Comparison of ENCODE assay signal across 33 cellular contexts in genomic region chr3:78665776-78666457, GRCh38.
DNase-seq lines count a peak whose midpoint lies in the region; ATAC-seq and TF ChIP-seq lines count a peak whose summit lies in the region.
"Had no signal": no experiment of that assay in that cellular context is flagged by ENCODE, and none has a peak within 500 bp of the region (broad histone marks: within the 10 kb centered on the region; RNA-seq: fewer than 3 reads in every experiment).

No MANE protein-coding gene starts in this region.

- no peak overlapping the region for H3K9ac ChIP-seq in H9 (ENCODE audit: extremely low read depth, insufficient read length, low read length)
- H3K9ac ChIP-seq in adipocyte (ENCODE audit: low read length), result no peak overlapping the region

- intact Hi-C loops in spleen (cut with DNase I; ENCODE audit: low total_unique reads), result no loop called here

- H2AFZ ChIP-seq in H9 (ENCODE audit: low read length), result no peak overlapping the region

- no peak overlapping the region for H3K4ac ChIP-seq in H9 (ENCODE audit: low read depth, low read length)

- no peak overlapping the region for H3K18ac ChIP-seq in H9 (ENCODE audit: insufficient read length, low read depth, low read length)

- H3K56ac ChIP-seq in H9 (ENCODE audit: insufficient read length, low read depth, low read length), result no peak overlapping the region

- H3K9me3 ChIP-seq in H9 (ENCODE audit: control insufficient read depth, low read depth, low read length), result no peaks in the 10 kb centered on the region
- no peaks in the 10 kb centered on the region for H3K9me3 ChIP-seq in adipocyte (ENCODE audit: control insufficient read depth, low read length)
- no peaks in the 10 kb centered on the region for H3K9me3 ChIP-seq in spleen
- H3K9me3 ChIP-seq: colonic mucosa, heart right ventricle, psoas muscle, sigmoid colon, tibial artery, vagina had no signal

- no peak overlapping the region for H3K14ac ChIP-seq in H9 (ENCODE audit: insufficient read depth, low read length)

- H3K27me3 Mint-ChIP-seq in H9 (ENCODE audit: low read depth), result no peaks in the 10 kb centered on the region

- H4K20me1 ChIP-seq in H9 (ENCODE audit: control insufficient read depth, insufficient read depth, insufficient read length), result no peaks in the 10 kb centered on the region

- ATAC-seq in HG03097 (IDR thresholded peaks at IDR 0.05; ENCODE audit: low FRiP score, unreplicated experiment) (no peak), GM21717 (IDR thresholded peaks at IDR 0.05; ENCODE audit: unreplicated experiment) (no peak)
- ATAC-seq: activated CD8-positive, alpha-beta T cell treated with anti-CD3 and anti-CD28 coated beads, Interleukin-2, amount 10 ng/mL, durations not matched to agents 7 days and 5 days; heart right ventricle; K562; psoas muscle; Right ventricle myocardium inferior had no signal

- no peak overlapping the region for H4K8ac ChIP-seq in H9 (replicated peaks; ENCODE audit: insufficient read length, low read depth, low read length)

- no peak overlapping the region for H4K91ac ChIP-seq in H9 (ENCODE audit: insufficient read length, low read depth, low read length)

- H2BK12ac ChIP-seq in H9 (ENCODE audit: insufficient read length, low read depth, low read length), result no peak overlapping the region

- peak overlapping the region; percentile 10 to 78 (median 30); a peak in 3 of 7 replicates for H3K27ac Mint-ChIP-seq in H9
- H3K27ac Mint-ChIP-seq: activated CD8-positive, alpha-beta T cell treated with anti-CD3 and anti-CD28 coated beads, Interleukin-2, amount 10 ng/mL, durations not matched to agents 7 days and 5 days; activated naive CD4-positive, alpha-beta T cell treated with anti-CD3 and anti-CD28 coated beads for 36 hours; mesothelial cell of epicardium had no signal

- H2BK15ac ChIP-seq in H9 (ENCODE audit: low read depth, low read length), result no peak overlapping the region

- no peak overlapping the region for H2BK120ac ChIP-seq in H9 (ENCODE audit: low read depth, low read length, poor library complexity, severe bottlenecking)

- H3K79me2 ChIP-seq in H9 (ENCODE audit: insufficient read depth, low read length), result no peaks in the 10 kb centered on the region

- peaks cover 2 to 7% of the 10 kb centered on the region in 2 experiments; a peak in 3 of 4 replicates for H3K4me1 Mint-ChIP-seq in H9

- TF ChIP-seq CTCF in H9 (conservative IDR thresholded peaks at IDR 0.05), result no peak
- no peak for TF ChIP-seq CTCF in spleen (IDR thresholded peaks at IDR 0.05 in 8 of 11, conservative IDR thresholded peaks at IDR 0.05 in 3 of 11)

- TF ChIP-seq POLR2A in spleen (IDR thresholded peaks at IDR 0.05), result no peak

- no peak overlapping the region for H4K5ac ChIP-seq in H9 (ENCODE audit: insufficient read length, low read depth, low read length)

- no peak overlapping the region for H2AK5ac ChIP-seq in H9 (ENCODE audit: insufficient read length, low read length)

- no peak overlapping the region for H2BK20ac ChIP-seq in H9 (ENCODE audit: low read depth, low read length, poor library complexity, severe bottlenecking)

- H3K23ac ChIP-seq in H9 (ENCODE audit: insufficient read length, low read depth, low read length), result no peak overlapping the region

- H3K4me2 ChIP-seq in H9 (ENCODE audit: insufficient read depth, insufficient read length, low read length), result no peak overlapping the region

- H3K27ac ChIP-seq in H9 (ENCODE audit: insufficient read length, low read depth, low read length), result peak overlapping the region; percentile 30
- H3K27ac ChIP-seq in spleen, result no peak overlapping the region
- H3K27ac ChIP-seq: adrenal gland, C4-2B, colonic mucosa, heart right ventricle, psoas muscle, sigmoid colon, tibial artery, vagina, WERI-Rb-1 had no signal

- no peak for DNase-seq in H9
- DNase-seq in adipocyte (ENCODE audit: low read depth), result peak; percentile 27
- DNase-seq in foreskin melanocyte, result peak; percentile 54
- peak; percentile 27 for DNase-seq in spleen
- DNase-seq in cerebellum (ENCODE audit: low spot score), result no peak
- DNase-seq: activated CD4-positive, alpha-beta T cell treated with anti-CD3 and anti-CD28 coated beads for 4 hours; activated CD8-positive, alpha-beta T cell treated with anti-CD3 and anti-CD28 coated beads, Interleukin-2, amount 10 ng/mL, durations not matched to agents 7 days and 5 days; activated naive CD4-positive, alpha-beta T cell treated with anti-CD3 and anti-CD28 coated beads for 36 hours; adrenal gland; colonic mucosa; effector memory CD4-positive, alpha-beta T cell; erythroblast; GF-D8; heart right ventricle; NCI-H1105; NCI-H1930; NCI-H2171 treated with DMSO at 0.1 percent for 48 hours; NCI-H510A treated with DMSO at 0.1 percent for 48 hours; OCI-M1; psoas muscle; sigmoid colon; stimulated activated CD4-positive, alpha-beta T cell treated with anti-CD3 and anti-CD28 coated beads, Interleukin-15, amount 100 ng/mL, for 24 hours; stimulated activated CD4-positive, alpha-beta T cell treated with anti-CD3 and anti-CD28 coated beads, Interleukin-4, amount 100 ng/mL, for 4 hours; T1000; tibial artery; WERI-Rb-1 had no signal

- H3K23me2 ChIP-seq in H9 (ENCODE audit: insufficient read length, low read depth, low read length, poor library complexity, severe bottlenecking), result no peaks in the 10 kb centered on the region

- no CpG with 5 or more reads among the region's 11 CpGs for WGBS in H9 (ENCODE audit: extremely low coverage, insufficient read length, low lambda C conversion rate)
- WGBS in spleen, 5 donors, result 84 to 93% (median 92%) methylated on average over 11 of the region's 11 CpGs

- peaks cover 2 to 9% (median 8%) of the 10 kb centered on the region in 3 experiments; a peak in 1 of 7 replicates for H3K36me3 Mint-ChIP-seq in H9 (ENCODE audit: insufficient read depth in 1 of 3, low read depth in 3 of 3)

- no peaks in the 10 kb centered on the region for H3K4me1 ChIP-seq in H9 (ENCODE audit: insufficient read depth, low read length)
- H3K4me1 ChIP-seq in adipocyte (ENCODE audit: control insufficient read depth, insufficient read depth, low read length), result peaks cover 9% of the 10 kb centered on the region
- H3K4me1 ChIP-seq in spleen, result no peaks in the 10 kb centered on the region
- H3K4me1 ChIP-seq: adrenal gland, colonic mucosa, heart right ventricle, psoas muscle, sigmoid colon, tibial artery had no signal

- no peak overlapping the region for H3T11ph ChIP-seq in H9 (ENCODE audit: low read length)

- H3K4me3 ChIP-seq in adipocyte (ENCODE audit: low read length) (no peak overlapping the region), spleen (no peak overlapping the region)
- H3K4me3 ChIP-seq: adrenal gland, colonic mucosa, heart right ventricle, K562, psoas muscle, sigmoid colon, tibial artery, vagina had no signal

- H3K36me3 ChIP-seq in adipocyte (ENCODE audit: control insufficient read depth, insufficient read depth, low read length, severe bottlenecking) (peaks cover 5% of the 10 kb centered on the region), spleen (no peaks in the 10 kb centered on the region)
- H3K36me3 ChIP-seq: adrenal gland, colonic mucosa, tibial artery, vagina had no signal

- H3K79me1 ChIP-seq in H9 (ENCODE audit: insufficient read depth, low read depth, low read length, poor library complexity, severe bottlenecking), result no peaks in the 10 kb centered on the region

- H3K27me3 ChIP-seq in H9 (ENCODE audit: insufficient read depth, low read length), result no peaks in the 10 kb centered on the region
- no peaks in the 10 kb centered on the region for H3K27me3 ChIP-seq in adipocyte (replicated peaks; ENCODE audit: control insufficient read depth, insufficient read depth, low read length)
- H3K27me3 ChIP-seq in spleen (replicated peaks in 1 of 7), result no peaks in the 10 kb centered on the region
- H3K27me3 ChIP-seq: adrenal gland, colonic mucosa, heart right ventricle, sigmoid colon, tibial artery, vagina had no signal

- no peak overlapping the region for H3K4me3 Mint-ChIP-seq in H9
- H3K4me3 Mint-ChIP-seq: activated CD8-positive, alpha-beta T cell treated with anti-CD3 and anti-CD28 coated beads, Interleukin-2, amount 10 ng/mL, durations not matched to agents 7 days and 5 days; activated naive CD4-positive, alpha-beta T cell treated with anti-CD3 and anti-CD28 coated beads for 36 hours; mesothelial cell of epicardium had no signal

- no peaks in the 10 kb centered on the region for H3K9me3 Mint-ChIP-seq in H9
- H3K9me3 Mint-ChIP-seq: activated naive CD4-positive, alpha-beta T cell treated with anti-CD3 and anti-CD28 coated beads for 36 hours; mesothelial cell of epicardium had no signal

- no peak overlapping the region for H2BK5ac ChIP-seq in H9 (ENCODE audit: insufficient read length, low read length)

Comparison
In these comparisons a context has a peak if more than half of its experiments do, and no peak if none do; other contexts are left out.
1. DNase-seq: peak in adipocyte (single experiment), foreskin melanocyte (single experiment) and spleen (single experiment); none in H9 (single experiment) and cerebellum (single experiment).